Comparison of ENCODE assay signal across 30 cellular contexts in the genomic region with DNA sequence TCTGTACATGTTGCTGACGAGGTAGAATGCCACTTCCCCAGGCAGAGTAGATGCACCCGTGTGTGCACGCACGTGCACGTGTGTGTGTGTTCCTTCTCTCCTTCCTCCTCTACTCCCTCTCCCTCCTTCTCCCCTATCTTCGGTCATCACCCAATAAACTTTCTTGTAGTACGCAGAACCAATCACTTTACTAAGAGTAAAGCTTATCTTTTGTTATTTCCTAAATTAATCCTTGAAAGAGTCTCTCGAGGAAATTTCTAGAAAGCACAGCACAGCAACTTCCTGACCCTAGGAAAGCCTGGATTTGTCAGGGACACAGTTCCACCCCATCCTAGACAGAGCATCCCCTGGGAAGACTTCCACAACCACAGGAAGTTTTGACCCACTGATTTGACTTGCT.
"Had no signal": no experiment of that assay in that cellular context is flagged by ENCODE, and none has a peak within 500 bp of the region (broad histone marks: within the 10 kb centered on the region; RNA-seq: fewer than 3 reads in every experiment).

No MANE protein-coding gene starts in this region.

- H3K27ac Mint-ChIP-seq: activated CD4-positive, alpha-beta memory T cell treated with anti-CD3 and anti-CD28 coated beads, Interleukin-2, amount 10 ng/mL, durations not matched to agents 7 days and 5 days; activated CD4-positive, alpha-beta T cell treated with anti-CD3 and anti-CD28 coated beads, Interleukin-2, amount 10 ng/mL, durations not matched to agents 7 days and 5 days; activated CD8-positive, alpha-beta memory T cell treated with anti-CD3 and anti-CD28 coated beads, Interleukin-2, amount 10 ng/mL, durations not matched to agents 7 days and 5 days; activated naive CD4-positive, alpha-beta T cell treated with anti-CD3 and anti-CD28 coated beads for 36 hours; activated naive CD4-positive, alpha-beta T cell treated with anti-CD3 and anti-CD28 coated beads, Interleukin-2, amount 50 U/mL, for 24 hours; activated naive CD8-positive, alpha-beta T cell treated with anti-CD3 and anti-CD28 coated beads for 36 hours; activated naive CD8-positive, alpha-beta T cell treated with anti-CD3 and anti-CD28 coated beads, Interleukin-2, amount 50 U/mL, for 24 hours; activated T-helper 1 cell treated with anti-CD3 and anti-CD28 coated beads, Interleukin-12 subunit alpha, Interleukin-12 subunit beta, Interleukin-2, Interleukin-4 antibody, amounts not matched to agents 30 ng/mL and 10 ng/mL and 1 ng/mL, durations not matched to agents 14 hours and 24 hours and 36 hours; activated T-helper 2 cell treated with anti-CD3 and anti-CD28 coated beads, Interferon-gamma antibody, Interleukin-2, Interleukin-4, amounts not matched to agents 10 μg/mL and 5 μg/mL and 100 μg/mL, durations not matched to agents 14 hours and 24 hours and 36 hours had no signal

- H3K4me1 ChIP-seq: adrenal gland, body of pancreas, breast epithelium, colonic mucosa had no signal

- H3K4me3 ChIP-seq: adrenal gland, body of pancreas, breast epithelium, cardiac muscle cell, colonic mucosa had no signal

- H3K9me3 ChIP-seq: adrenal gland, body of pancreas, breast epithelium, colonic mucosa had no signal

- H3K27me3 Mint-ChIP-seq: activated CD4-positive, alpha-beta memory T cell treated with anti-CD3 and anti-CD28 coated beads, Interleukin-2, amount 10 ng/mL, durations not matched to agents 7 days and 5 days; activated CD4-positive, alpha-beta T cell treated with anti-CD3 and anti-CD28 coated beads, Interleukin-2, amount 10 ng/mL, durations not matched to agents 7 days and 5 days; activated naive CD4-positive, alpha-beta T cell treated with anti-CD3 and anti-CD28 coated beads, Interleukin-2, amount 50 U/mL, for 24 hours had no signal

- H3K27ac ChIP-seq: adrenal gland, body of pancreas, breast epithelium, cardiac muscle cell, colonic mucosa had no signal

- H3K9me3 Mint-ChIP-seq: activated naive CD4-positive, alpha-beta T cell treated with anti-CD3 and anti-CD28 coated beads for 36 hours; activated naive CD4-positive, alpha-beta T cell treated with anti-CD3 and anti-CD28 coated beads, Interleukin-2, amount 50 U/mL, for 24 hours; activated T-helper 1 cell treated with anti-CD3 and anti-CD28 coated beads, Interleukin-12 subunit alpha, Interleukin-12 subunit beta, Interleukin-2, Interleukin-4 antibody, amounts not matched to agents 30 ng/mL and 10 ng/mL and 1 ng/mL, durations not matched to agents 14 hours and 24 hours and 36 hours; activated T-helper 2 cell treated with anti-CD3 and anti-CD28 coated beads, Interferon-gamma antibody, Interleukin-2, Interleukin-4, amounts not matched to agents 10 μg/mL and 5 μg/mL and 100 μg/mL, durations not matched to agents 14 hours and 24 hours and 36 hours had no signal

- H3K36me3 Mint-ChIP-seq: activated naive CD4-positive, alpha-beta T cell treated with anti-CD3 and anti-CD28 coated beads, Interleukin-2, amount 50 U/mL, for 24 hours had no signal

- DNase-seq: activated CD4-positive, alpha-beta memory T cell treated with anti-CD3 and anti-CD28 coated beads, Interleukin-2, amount 10 ng/mL, durations not matched to agents 7 days and 5 days; activated CD4-positive, alpha-beta T cell treated with anti-CD3 and anti-CD28 coated beads for 4 hours; activated CD4-positive, alpha-beta T cell treated with anti-CD3 and anti-CD28 coated beads, Interleukin-2, amount 10 ng/mL, durations not matched to agents 7 days and 5 days; activated CD4-positive, alpha-beta T cell treated with anti-CD3 and anti-CD28 coated beads, Interleukin-2, amount 50 U/mL, for 4 hours; activated CD4-positive, CD25-positive, alpha-beta regulatory T cell; activated CD4-positive, CD25-positive, alpha-beta regulatory T cell treated with anti-CD3 and anti-CD28 coated beads, Interleukin-2, amount 50 U/mL, for 72 hours; activated CD8-positive, alpha-beta memory T cell treated with anti-CD3 and anti-CD28 coated beads, Interleukin-2, amount 10 ng/mL, durations not matched to agents 7 days and 5 days; activated CD8-positive, alpha-beta memory T cell treated with anti-CD3 and anti-CD28 coated beads, Interleukin-2, amount 50 U/mL, for 4 hours; activated effector memory CD4-positive, alpha-beta T cell treated with anti-CD3 and anti-CD28 coated beads, Interleukin-2, amount 50 U/mL, for 16 hours; activated naive CD4-positive, alpha-beta T cell treated with anti-CD3 and anti-CD28 coated beads for 36 hours; activated naive CD8-positive, alpha-beta T cell treated with anti-CD3 and anti-CD28 coated beads for 36 hours; activated naive CD8-positive, alpha-beta T cell treated with anti-CD3 and anti-CD28 coated beads, Interleukin-2, amount 50 U/mL, for 24 hours; activated T-cell treated with anti-CD3 and anti-CD28 coated beads, Interleukin-2, amount 50 U/mL, for 1 hour; activated T-cell treated with anti-CD3 and anti-CD28 coated beads, Interleukin-2, amount 50 U/mL, for 48 hours; adrenal gland; amygdala; aorta; body of pancreas; central memory CD4-positive, alpha-beta T cell; cerebellar nuclear complex; colonic mucosa; effector CD8-positive, alpha-beta T cell; foreskin fibroblast; T-helper 2 cell had no signal

- H3K27me3 ChIP-seq: adrenal gland, body of pancreas, breast epithelium, cardiac muscle cell, colonic mucosa had no signal

- ATAC-seq: activated CD8-positive, alpha-beta memory T cell treated with anti-CD3 and anti-CD28 coated beads, Interleukin-2, amount 10 ng/mL, durations not matched to agents 7 days and 5 days; activated naive CD8-positive, alpha-beta T cell treated with anti-CD3 and anti-CD28 coated beads, Interleukin-2, amount 50 U/mL, for 24 hours; body of pancreas; esophagus mucosa had no signal

- H3K4me3 Mint-ChIP-seq: activated CD4-positive, alpha-beta memory T cell treated with anti-CD3 and anti-CD28 coated beads, Interleukin-2, amount 10 ng/mL, durations not matched to agents 7 days and 5 days; activated CD4-positive, alpha-beta T cell treated with anti-CD3 and anti-CD28 coated beads, Interleukin-2, amount 10 ng/mL, durations not matched to agents 7 days and 5 days; activated CD8-positive, alpha-beta memory T cell treated with anti-CD3 and anti-CD28 coated beads, Interleukin-2, amount 10 ng/mL, durations not matched to agents 7 days and 5 days; activated naive CD4-positive, alpha-beta T cell treated with anti-CD3 and anti-CD28 coated beads for 36 hours; activated naive CD4-positive, alpha-beta T cell treated with anti-CD3 and anti-CD28 coated beads, Interleukin-2, amount 50 U/mL, for 24 hours; activated naive CD8-positive, alpha-beta T cell treated with anti-CD3 and anti-CD28 coated beads for 36 hours; activated naive CD8-positive, alpha-beta T cell treated with anti-CD3 and anti-CD28 coated beads, Interleukin-2, amount 50 U/mL, for 24 hours; activated T-helper 1 cell treated with anti-CD3 and anti-CD28 coated beads, Interleukin-12 subunit alpha, Interleukin-12 subunit beta, Interleukin-2, Interleukin-4 antibody, amounts not matched to agents 30 ng/mL and 10 ng/mL and 1 ng/mL, durations not matched to agents 14 hours and 24 hours and 36 hours had no signal

- H3K36me3 ChIP-seq: adrenal gland, breast epithelium, cardiac muscle cell, colonic mucosa had no signal
